9 cellular contexts compared by ENCODE assay signal in genomic region chr6:42959917-42960242, GRCh38. TPM values are rescaled to one million over a fixed set of nuclear protein-coding genes. Genes with fewer than 3 reads are reported as not detected.
DNase-seq lines count a peak whose midpoint lies in the region; ATAC-seq, FAIRE-seq and TF ChIP-seq lines count a peak whose summit lies in the region.
"Had no signal": no experiment of that assay in that cellular context is flagged by ENCODE, and none has a peak within 500 bp of the region (broad histone marks: within the 10 kb centered on the region; RNA-seq: fewer than 3 reads in every experiment).

No MANE protein-coding gene starts in this region.

- no peaks in the 10 kb centered on the region for H4K20me1 ChIP-seq in Karpas-422 (ENCODE audit: insufficient read depth, low read depth, low read length)

- no peak for TF ChIP-seq RAD21 in A549 (conservative IDR thresholded peaks at IDR 0.05 in 1 of 2, IDR thresholded peaks at IDR 0.05 in 1 of 2)

- no peaks in the 10 kb centered on the region for H3K79me2 ChIP-seq in Karpas-422 (ENCODE audit: low read length)

- no peak for TF ChIP-seq EP300 in A549 (IDR thresholded peaks at IDR 0.05)

- peak overlapping the region; percentile 95 for H3K4me2 ChIP-seq in A549
- H3K4me2 ChIP-seq in Karpas-422 (ENCODE audit: low read depth, low read length, poor library complexity, severe bottlenecking), result no peak overlapping the region

- no peak for FAIRE-seq in A549 (lab: Jason Lieb, UNC)

- peaks cover 0 to 2% (median 0%) of the 10 kb centered on the region in 5 donors for H3K27me3 Mint-ChIP-seq in naive thymus-derived CD8-positive, alpha-beta T cell

- peaks cover 11 to 28% (median 21%) of the 10 kb centered on the region in 4 donors for H3K4me1 Mint-ChIP-seq in naive thymus-derived CD8-positive, alpha-beta T cell

- peaks cover 0 to 11% (median 0%) of the 10 kb centered on the region in 3 donors for H3K36me3 Mint-ChIP-seq in naive thymus-derived CD8-positive, alpha-beta T cell

- POLR2A ChIA-PET in A549 (lab: Yijun Ruan, JAX), result no interaction called here
- POLR2A ChIA-PET in naive thymus-derived CD8-positive, alpha-beta T cell (lab: Charles Lee), result interaction anchor here (0.6 to 2.2 kb wide), 4 partner anchors 19 to 1752 kb away, joined by 3 to 15 read pairs (median 8); partner anchors contain the start of genes CNPY3, PEX6 and PPP2R5D

- H3K36me3 ChIP-seq in NT2/D1 (ENCODE audit: insufficient read depth, insufficient read length, low read length), result peaks cover 29% of the 10 kb centered on the region
- no peaks in the 10 kb centered on the region for H3K36me3 ChIP-seq in Karpas-422 (ENCODE audit: insufficient read depth, low read length)

- no peak overlapping the region for H2AFZ ChIP-seq in Karpas-422 (ENCODE audit: low read length)

- CTCF ChIA-PET in A549 (lab: Yijun Ruan, JAX), result interaction anchor here (0.9 to 1.4 kb wide), 2 partner anchors 15 to 184 kb away, joined by 3 read pairs; no protein-coding TSS in a partner anchor

- TF ChIP-seq CTCF in A549 (IDR thresholded peaks at IDR 0.05) (no peak), epithelial cell of proximal tubule (conservative IDR thresholded peaks at IDR 0.05; ENCODE audit: low read depth, low read length) (no peak)

- no peak overlapping the region for H3K27ac ChIP-seq in A549
- no peak overlapping the region for H3K27ac ChIP-seq in Karpas-422 (ENCODE audit: low read length)

- peak overlapping the region in 4 of 10 donors; percentile 23 to 72 (median 42) for H3K27ac Mint-ChIP-seq in naive thymus-derived CD8-positive, alpha-beta T cell

- H3K4me1 ChIP-seq in A549, result peaks cover 8% of the 10 kb centered on the region; the same call in 1 of the 3 replicates
- H3K4me1 ChIP-seq in NT2/D1 (ENCODE audit: insufficient read depth, insufficient read length), result peaks cover 15% of the 10 kb centered on the region
- H3K4me1 ChIP-seq in Karpas-422 (ENCODE audit: low read length), result no peaks in the 10 kb centered on the region

- 73% methylated on average over 13 of the region's 13 CpGs for whole genome bisulfite sequencing in A549 (ENCODE audit: missing lambda C conversion rate)

- DNase-seq in A549 (ENCODE audit: low read depth in 1 of 2, low spot score in 1 of 2) (no peak), NT2/D1 (ENCODE audit: low read depth, low spot score) (no peak), epithelial cell of proximal tubule (ENCODE audit: low read depth) (no peak), Karpas-422 (no peak), retina (no peak), islet precursor cell (no peak)
- no peak for DNase-seq in naive thymus-derived CD8-positive, alpha-beta T cell

- no peaks in the 10 kb centered on the region for H3K9me3 ChIP-seq in A549
- H3K9me3 ChIP-seq in NT2/D1 (ENCODE audit: insufficient read depth, low read length), result no peaks in the 10 kb centered on the region
- no peaks in the 10 kb centered on the region for H3K9me3 ChIP-seq in Karpas-422 (ENCODE audit: low read length)

- H3K9me2 ChIP-seq in Karpas-422 (replicated peaks; ENCODE audit: insufficient read depth, low read length), result no peaks in the 10 kb centered on the region

- H3K4me3 ChIP-seq in A549 (peak overlapping the region; percentile 38; the same call in 2 of the 3 replicates), NT2/D1 (ENCODE audit: insufficient read length, low read depth) (peak overlapping the region; percentile 41), epithelial cell of proximal tubule (ENCODE audit: low read depth, low read length) (peak overlapping the region; percentile 58), Karpas-422 (ENCODE audit: low read length) (no peak overlapping the region)

- H3K9ac ChIP-seq in NT2/D1 (ENCODE audit: insufficient read length, low read depth), result peak overlapping the region; percentile 63
- H3K9ac ChIP-seq in Karpas-422 (ENCODE audit: low read length), result no peak overlapping the region

- H3K9me3 Mint-ChIP-seq in naive thymus-derived CD8-positive, alpha-beta T cell, result no peaks in the 10 kb centered on the region

- peak overlapping the region; percentile 75 to 93 (median 80) for H3K4me3 Mint-ChIP-seq in naive thymus-derived CD8-positive, alpha-beta T cell

- ATAC-seq in A549 (no peak), HG02798 (IDR thresholded peaks at IDR 0.05; ENCODE audit: poor library complexity, unreplicated experiment) (no peak)
- no peak for ATAC-seq in naive thymus-derived CD8-positive, alpha-beta T cell

- no peak for TF ChIP-seq POLR2A in A549 (IDR thresholded peaks at IDR 0.05; ENCODE audit: low read length)

- peaks cover 18% of the 10 kb centered on the region for H3K27me3 ChIP-seq in NT2/D1 (ENCODE audit: insufficient read depth, insufficient read length)
- no peaks in the 10 kb centered on the region for H3K27me3 ChIP-seq in Karpas-422 (ENCODE audit: low read length)

TF ChIP-seq in A549, 52 proteins besides CTCF, POLR2A, EP300 and RAD21:
- TF ChIP-seq RCOR1 (IDR thresholded peaks at IDR 0.05; ENCODE audit: low read depth, low read length), result no peak
- no peak for TF ChIP-seq KDM5A (IDR thresholded peaks at IDR 0.05)
- TF ChIP-seq HDAC2 (IDR thresholded peaks at IDR 0.05), result no peak
- no peak for TF ChIP-seq POLR2AphosphoS2 (conservative IDR thresholded peaks at IDR 0.05; ENCODE audit: low read length)
- TF ChIP-seq EHMT2 (IDR thresholded peaks at IDR 0.05; ENCODE audit: low read depth), result no peak
- no peak for TF ChIP-seq RARB (CRISPR knock-in tag; IDR thresholded peaks at IDR 0.05)
- TF ChIP-seq CHD4 (IDR thresholded peaks at IDR 0.05; ENCODE audit: borderline replicate concordance), result no peak
- no peak for TF ChIP-seq E2F6 (IDR thresholded peaks at IDR 0.05; ENCODE audit: borderline replicate concordance, low read depth)
- TF ChIP-seq JUNB (IDR thresholded peaks at IDR 0.05), result no peak
- no peak for TF ChIP-seq FOXS1 (CRISPR knock-in tag; IDR thresholded peaks at IDR 0.05)
- no peak for TF ChIP-seq NFE2L2 (conservative IDR thresholded peaks at IDR 0.05; ENCODE audit: low read length)

RNA-seq across cellular contexts. Expression of gene GNMT, which starts 0.7 kb away (rescaled TPM):
- polyA plus RNA-seq in A549 (2011; rRNA removed) (0.12 TPM in 2 replicates), A549 (2017; fragmentation: RNase III; extraction: RNeasy Plus Mini Kit Qiagen cat#74134 plus additional on column Dnase treatment) (0.23 to 0.32 TPM (median 0.31 TPM) in 3 replicates)
- polyA plus RNA-seq in A549 (2012; cell fraction: cytosol; rRNA removed), result 0.23 and 0.24 TPM in 2 replicates
- 0.33 and 1.6 TPM in 2 replicates for polyA plus RNA-seq in A549 (2012; cell fraction: nucleus; rRNA removed)
- 0.25 TPM in 1 of 2 replicates, not detected in the other for polyA minus RNA-seq in A549 (2011; rRNA and poly(A)+ RNA removed)
- not detected in 2 replicates for total RNA-seq in epithelial cell of proximal tubule
- 1 to 10 TPM; 1.9 to 2.1 TPM for total RNA-seq in naive thymus-derived CD8-positive, alpha-beta T cell
- under 1 TPM in 2 of 3 donors, not detected in 1; 0.19 to 0.34 TPM for polyA plus RNA-seq in naive thymus-derived CD8-positive, alpha-beta T cell
- 0.48 and 0.76 TPM in 2 replicates for total RNA-seq in Karpas-422 (2014; rRNA removed; shearing (Covaris generic); ENCODE audit: low replicate concordance)
- total RNA-seq: dermis blood vessel endothelial cell had no signal

RNA-seq across cellular contexts. Expression of gene PEX6, which starts 19.1 kb away (rescaled TPM):
- polyA plus RNA-seq in A549 (2011; rRNA removed) (4.6 TPM in 2 replicates), A549 (2017; fragmentation: RNase III; extraction: RNeasy Plus Mini Kit Qiagen cat#74134 plus additional on column Dnase treatment) (8.3 to 9.5 TPM (median 8.6 TPM) in 3 replicates)
- 6.5 and 8.4 TPM in 2 replicates for polyA plus RNA-seq in A549 (2012; cell fraction: cytosol; rRNA removed)
- 23.6 and 28.3 TPM in 2 replicates for polyA plus RNA-seq in A549 (2012; cell fraction: nucleus; rRNA removed)
- 5.9 and 8.6 TPM in 2 replicates for polyA minus RNA-seq in A549 (2011; rRNA and poly(A)+ RNA removed)
- total RNA-seq in epithelial cell of proximal tubule, result 19.5 and 22.4 TPM in 2 replicates
- 10 to 100 TPM; 34.5 to 38.3 TPM for total RNA-seq in naive thymus-derived CD8-positive, alpha-beta T cell
- 10 to 100 TPM; 17.6 to 30.8 (median 23.6) TPM for polyA plus RNA-seq in naive thymus-derived CD8-positive, alpha-beta T cell
- 16.7 and 34.2 TPM in 2 replicates for total RNA-seq in Karpas-422 (2014; rRNA removed; shearing (Covaris generic); ENCODE audit: low replicate concordance)

RNA-seq across cellular contexts. Expression of gene PPP2R5D, which starts 24.5 kb away (rescaled TPM):
- polyA plus RNA-seq in A549 (2011; rRNA removed) (34.6 and 41.6 TPM in 2 replicates), A549 (2017; fragmentation: RNase III; extraction: RNeasy Plus Mini Kit Qiagen cat#74134 plus additional on column Dnase treatment) (25.8 to 26.5 TPM (median 26.0 TPM) in 3 replicates)
- 28.4 and 34.3 TPM in 2 replicates for polyA plus RNA-seq in A549 (2012; cell fraction: cytosol; rRNA removed)
- 33.1 and 56.0 TPM in 2 replicates for polyA plus RNA-seq in A549 (2012; cell fraction: nucleus; rRNA removed)
- 53.9 and 56.6 TPM in 2 replicates for polyA minus RNA-seq in A549 (2011; rRNA and poly(A)+ RNA removed)
- 66.4 and 94.2 TPM in 2 replicates for total RNA-seq in epithelial cell of proximal tubule
- total RNA-seq in naive thymus-derived CD8-positive, alpha-beta T cell, result 10 to 100 TPM; 27.0 to 32.4 TPM
- 10 to 100 TPM; 11.6 to 29.8 (median 17.6) TPM for polyA plus RNA-seq in naive thymus-derived CD8-positive, alpha-beta T cell
- 34.8 and 39.8 TPM in 2 replicates for total RNA-seq in Karpas-422 (2014; rRNA removed; shearing (Covaris generic); ENCODE audit: low replicate concordance)

RNA-seq across cellular contexts. Expression of gene CNPY3, which starts 30.6 kb away (rescaled TPM):
- polyA plus RNA-seq in A549 (2011; rRNA removed) (28.2 and 30.3 TPM in 2 replicates), A549 (2017; fragmentation: RNase III; extraction: RNeasy Plus Mini Kit Qiagen cat#74134 plus additional on column Dnase treatment) (31.9 to 39.4 TPM (median 38.5 TPM) in 3 replicates)
- 34.5 and 35.9 TPM in 2 replicates for polyA plus RNA-seq in A549 (2012; cell fraction: cytosol; rRNA removed)
- 30.6 and 32.0 TPM in 2 replicates for polyA plus RNA-seq in A549 (2012; cell fraction: nucleus; rRNA removed)
- polyA minus RNA-seq in A549 (2011; rRNA and poly(A)+ RNA removed), result 20.7 and 23.6 TPM in 2 replicates
- total RNA-seq in epithelial cell of proximal tubule, result 52.2 and 59.0 TPM in 2 replicates
- 100 to 1,000 TPM; 102 to 103 TPM for total RNA-seq in naive thymus-derived CD8-positive, alpha-beta T cell
- polyA plus RNA-seq in naive thymus-derived CD8-positive, alpha-beta T cell, result 100 to 1,000 TPM in 2 of 3 donors, 10 to 100 TPM in 1; 90.3 to 158 (median 124) TPM
- 33.7 and 65.4 TPM in 2 replicates for total RNA-seq in Karpas-422 (2014; rRNA removed; shearing (Covaris generic); ENCODE audit: low replicate concordance)

RNA-seq across cellular contexts. Expression of gene PTCRA, which starts 44.0 kb away (rescaled TPM):
- not detected in 2 replicates for polyA plus RNA-seq in A549 (2011; rRNA removed)
- polyA plus RNA-seq in A549 (2012; cell fraction: cytosol; rRNA removed), result not detected in 2 replicates
- not detected in 2 replicates for polyA plus RNA-seq in A549 (2012; cell fraction: nucleus; rRNA removed)
- polyA plus RNA-seq in A549 (2017; fragmentation: RNase III; extraction: RNeasy Plus Mini Kit Qiagen cat#74134 plus additional on column Dnase treatment), result not detected in 3 replicates
- not detected in 2 replicates for polyA minus RNA-seq in A549 (2011; rRNA and poly(A)+ RNA removed)
- total RNA-seq in epithelial cell of proximal tubule, result not detected in 2 replicates
- total RNA-seq in naive thymus-derived CD8-positive, alpha-beta T cell, result not detected
- polyA plus RNA-seq in naive thymus-derived CD8-positive, alpha-beta T cell, result not detected
- total RNA-seq in Karpas-422 (2014; rRNA removed; shearing (Covaris generic); ENCODE audit: low replicate concordance), result not detected in 2 replicates
- total RNA-seq: dermis blood vessel endothelial cell had no signal
